8 cellular contexts compared by ENCODE assay signal in the genomic region with DNA sequence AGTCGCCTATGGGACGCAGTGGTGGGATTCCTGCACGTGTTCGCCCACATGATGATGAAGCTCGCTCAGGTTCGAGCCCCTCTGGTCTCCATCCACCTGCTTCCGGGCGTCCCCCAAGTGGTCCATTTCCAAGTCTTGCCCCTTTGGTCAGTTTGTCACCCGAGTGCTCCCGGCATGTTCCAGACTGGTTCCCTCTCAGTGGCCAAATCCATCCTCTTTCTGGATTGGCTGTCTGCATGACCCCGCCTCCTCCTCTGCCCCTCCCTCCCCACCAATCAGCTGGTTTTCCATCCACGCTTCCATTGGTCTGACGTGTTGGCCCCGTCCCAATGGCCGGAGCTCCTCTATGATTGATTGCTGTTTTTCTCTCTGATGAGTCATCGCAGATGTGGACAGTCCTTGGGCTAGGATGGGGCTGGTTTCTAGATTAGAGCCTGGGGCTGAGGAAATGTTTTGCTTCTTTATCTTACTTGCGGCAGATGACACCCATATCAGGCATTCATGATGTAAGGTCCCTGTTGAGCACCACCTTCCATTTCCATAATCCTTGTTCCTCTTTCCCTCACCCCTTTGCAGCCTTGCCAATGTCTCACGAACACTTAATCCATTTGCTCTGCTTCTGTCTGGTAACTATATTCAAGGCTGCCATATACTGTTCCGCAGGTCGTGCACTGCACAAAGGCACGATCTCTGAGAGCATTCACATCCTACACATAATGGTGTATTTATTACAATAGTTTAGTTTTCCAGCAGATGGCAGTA.
DNase-seq lines count a peak whose midpoint lies in the region; ATAC-seq, FAIRE-seq and TF ChIP-seq lines count a peak whose summit lies in the region.

No MANE protein-coding gene starts in this region.

- intact Hi-C loops in OCI-LY7 (cut with micrococcal nuclease; ENCODE audit: unreplicated experiment), result loop anchor here (1.0 to 10.0 kb wide), 5 partner anchors 39 to 386 kb away; a partner anchor contains a TSS

- H3K9me3 Mint-ChIP-seq in astrocyte (ENCODE audit: unreplicated experiment), result peaks cover 2% of the 10 kb centered on the region

- H3K79me2 ChIP-seq in OCI-LY7 (ENCODE audit: insufficient read depth, low read depth, low read length) (no peaks in the 10 kb centered on the region), astrocyte (ENCODE audit: insufficient read depth, low read length) (no peaks in the 10 kb centered on the region)

- H4K20me1 ChIP-seq in OCI-LY7 (ENCODE audit: insufficient read depth, low read length) (no peaks in the 10 kb centered on the region), astrocyte (ENCODE audit: insufficient read depth, low read length) (no peaks in the 10 kb centered on the region)

- no peaks in the 10 kb centered on the region for H3K36me3 ChIP-seq in OCI-LY7 (ENCODE audit: insufficient read depth, low read length)
- H3K36me3 ChIP-seq in astrocyte (ENCODE audit: insufficient read depth, low read length), result no peaks in the 10 kb centered on the region
- no peaks in the 10 kb centered on the region for H3K36me3 ChIP-seq in skeletal muscle satellite cell (ENCODE audit: insufficient read depth, low read length)

- ATAC-seq in HG02973 (IDR thresholded peaks at IDR 0.05; ENCODE audit: unreplicated experiment) (peak; percentile 74), GM21390 (IDR thresholded peaks at IDR 0.05; ENCODE audit: unreplicated experiment) (no peak)

- no peak overlapping the region for H3K27ac Mint-ChIP-seq in astrocyte (ENCODE audit: unreplicated experiment)

- FAIRE-seq in astrocyte (lab: Jason Lieb, UNC), result peak; percentile 72

- H3K4me1 ChIP-seq in OCI-LY7 (ENCODE audit: insufficient read depth, low read length, poor library complexity, severe bottlenecking), result peaks cover 30% of the 10 kb centered on the region
- peaks cover 7% of the 10 kb centered on the region for H3K4me1 ChIP-seq in astrocyte (ENCODE audit: insufficient read depth, low read length)
- peaks cover 4% of the 10 kb centered on the region for H3K4me1 ChIP-seq in skeletal muscle satellite cell (ENCODE audit: control insufficient read depth, insufficient read depth, low read length)

- no peak overlapping the region for H3K4me3 Mint-ChIP-seq in astrocyte (ENCODE audit: unreplicated experiment)

- no TSS peak for BruUV-seq in OCI-LY7 (replicated peaks; lab: Mats Ljungman, UMichigan)

- peaks cover 10% of the 10 kb centered on the region for H3K4me1 Mint-ChIP-seq in astrocyte (ENCODE audit: low read depth, unreplicated experiment)

- H2AFZ ChIP-seq in OCI-LY7 (ENCODE audit: low read length) (peak overlapping the region; percentile 93; the same call in 1 of the 2 replicates), astrocyte (ENCODE audit: low read depth, low read length) (no peak overlapping the region)

- no peaks in the 10 kb centered on the region for H3K9me3 ChIP-seq in OCI-LY7 (ENCODE audit: low read length)
- H3K9me3 ChIP-seq in astrocyte (ENCODE audit: insufficient read depth, low read depth, low read length), result no peaks in the 10 kb centered on the region
- H3K9me3 ChIP-seq in skeletal muscle satellite cell (replicated peaks; ENCODE audit: low read length), result no peaks in the 10 kb centered on the region

- H3K9me2 ChIP-seq in OCI-LY7 (ENCODE audit: insufficient read depth, low read length), result no peaks in the 10 kb centered on the region

- H3K9ac ChIP-seq in astrocyte (ENCODE audit: low read length) (peak overlapping the region; percentile 43), skeletal muscle satellite cell (ENCODE audit: low read depth, low read length) (no peak overlapping the region)

- CTCF ChIA-PET in OCI-LY7 (lab: Charles Lee; ENCODE audit: unreplicated experiment), result interaction anchor here (0.6 kb wide), 1 partner anchor 74 kb away, joined by 3 read pairs; a partner anchor contains a TSS

- TF ChIP-seq CTCF in OCI-LY7 (conservative IDR thresholded peaks at IDR 0.05; ENCODE audit: low read length), result no peak
- TF ChIP-seq CTCF in astrocyte (IDR thresholded peaks at IDR 0.05; ENCODE audit: insufficient read depth, low read depth, low read length), result peak; percentile 63

- no peaks in the 10 kb centered on the region for H3K27me3 ChIP-seq in astrocyte (ENCODE audit: insufficient read depth, low read length)
- peaks cover 2% of the 10 kb centered on the region for H3K27me3 ChIP-seq in skeletal muscle satellite cell (ENCODE audit: control insufficient read depth, insufficient read depth, low read length)

- H3K4me2 ChIP-seq in OCI-LY7 (ENCODE audit: low read length), result peak overlapping the region; percentile 39
- peak overlapping the region; percentile 77 for H3K4me2 ChIP-seq in astrocyte (ENCODE audit: low read length)
- H3K4me2 ChIP-seq in skeletal muscle satellite cell (ENCODE audit: low read length), result peak overlapping the region; percentile 27

- POLR2A ChIA-PET in OCI-LY7 (lab: Charles Lee), result interaction anchor here (0.6 kb wide), 1 partner anchor 61 kb away, joined by 6 read pairs; no protein-coding TSS in a partner anchor

- no peaks in the 10 kb centered on the region for H3K36me3 Mint-ChIP-seq in astrocyte (ENCODE audit: low read depth, unreplicated experiment)

- peak; percentile 29 for DNase-seq in NCI-H2107 treated with DMSO at 0.1 percent for 48 hours (lab: John Stamatoyannopoulos, UW; ENCODE audit: unreplicated experiment)
- DNase-seq in NCI-H2107 (lab: John Stamatoyannopoulos, UW), result no peak
- DNase-seq in OCI-LY7 (ENCODE audit: low spot score), result peak; percentile 59
- peak; percentile 81 for DNase-seq in astrocyte (ENCODE audit: low read depth)
- peak; percentile 17 to 48 for DNase-seq in hippocampal formation (lab: John Stamatoyannopoulos, UW)

- H3K4me3 ChIP-seq in OCI-LY7 (ENCODE audit: low read depth, low read length, poor library complexity, severe bottlenecking), result peak overlapping the region; percentile 43
- H3K4me3 ChIP-seq in astrocyte (ENCODE audit: insufficient read depth, low read depth, low read length), result no peak overlapping the region
- no peak overlapping the region for H3K4me3 ChIP-seq in skeletal muscle satellite cell (ENCODE audit: low read length)

- no peaks in the 10 kb centered on the region for H3K27me3 Mint-ChIP-seq in astrocyte (ENCODE audit: low read depth, unreplicated experiment)

- H3K27ac ChIP-seq in OCI-LY7 (ENCODE audit: low read depth, low read length, poor library complexity, severe bottlenecking), result no peak overlapping the region
- H3K27ac ChIP-seq in astrocyte (ENCODE audit: low read depth, low read length), result peak overlapping the region; percentile 44

Comparison
In these comparisons a context has a peak if more than half of its experiments do, and no peak if none do; other contexts are left out.
1. H3K4me2 ChIP-seq: peak in every context shown above with its lines; median percentile 77 in astrocyte; 39 in OCI-LY7; 27 in skeletal muscle satellite cell.